ENCODE assay signal across 1 cellular context in the genomic region with DNA sequence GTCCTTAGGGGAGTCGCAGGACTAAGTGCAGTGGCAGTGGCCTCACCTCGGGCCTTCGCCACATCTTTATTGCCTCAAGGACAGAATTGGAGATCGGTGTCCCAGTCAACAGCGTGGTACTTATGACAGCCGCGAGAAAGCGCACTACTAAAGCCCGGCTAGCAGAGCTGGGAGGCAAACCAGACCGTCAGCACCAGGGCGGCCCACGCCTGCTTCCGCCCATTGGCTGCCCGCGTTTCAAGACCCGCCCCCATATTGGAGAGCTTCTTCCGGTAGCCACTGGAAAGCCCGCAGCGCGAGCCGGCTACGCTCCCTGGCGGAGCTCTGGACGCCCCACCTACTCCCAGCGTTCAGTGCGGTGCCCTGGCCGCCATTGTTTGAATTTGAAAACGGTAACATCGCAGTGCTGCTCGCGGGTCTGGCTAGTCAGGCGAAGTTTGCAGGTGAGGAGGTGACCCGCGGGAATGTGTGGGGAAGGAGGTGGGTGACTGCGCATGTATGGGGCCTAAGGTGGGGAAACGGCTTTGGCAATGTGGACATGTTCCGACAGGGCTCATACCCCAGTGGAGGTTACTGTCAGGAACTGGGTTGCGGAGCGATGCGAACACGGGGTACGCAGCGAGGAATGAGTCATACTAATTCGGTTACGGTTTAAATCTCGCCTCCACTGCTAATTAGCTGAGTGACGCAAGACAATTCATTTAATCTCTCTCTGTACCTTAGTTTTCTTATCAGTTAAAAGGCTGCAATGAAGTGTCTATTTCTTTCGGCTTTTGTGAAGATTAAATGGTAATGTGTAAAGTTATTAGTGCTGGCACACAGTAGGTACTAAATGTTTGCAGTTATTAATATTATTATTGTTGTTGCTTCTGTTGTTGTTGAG.
TF ChIP-seq lines count a peak whose summit lies in the region.

A gene with protein sequence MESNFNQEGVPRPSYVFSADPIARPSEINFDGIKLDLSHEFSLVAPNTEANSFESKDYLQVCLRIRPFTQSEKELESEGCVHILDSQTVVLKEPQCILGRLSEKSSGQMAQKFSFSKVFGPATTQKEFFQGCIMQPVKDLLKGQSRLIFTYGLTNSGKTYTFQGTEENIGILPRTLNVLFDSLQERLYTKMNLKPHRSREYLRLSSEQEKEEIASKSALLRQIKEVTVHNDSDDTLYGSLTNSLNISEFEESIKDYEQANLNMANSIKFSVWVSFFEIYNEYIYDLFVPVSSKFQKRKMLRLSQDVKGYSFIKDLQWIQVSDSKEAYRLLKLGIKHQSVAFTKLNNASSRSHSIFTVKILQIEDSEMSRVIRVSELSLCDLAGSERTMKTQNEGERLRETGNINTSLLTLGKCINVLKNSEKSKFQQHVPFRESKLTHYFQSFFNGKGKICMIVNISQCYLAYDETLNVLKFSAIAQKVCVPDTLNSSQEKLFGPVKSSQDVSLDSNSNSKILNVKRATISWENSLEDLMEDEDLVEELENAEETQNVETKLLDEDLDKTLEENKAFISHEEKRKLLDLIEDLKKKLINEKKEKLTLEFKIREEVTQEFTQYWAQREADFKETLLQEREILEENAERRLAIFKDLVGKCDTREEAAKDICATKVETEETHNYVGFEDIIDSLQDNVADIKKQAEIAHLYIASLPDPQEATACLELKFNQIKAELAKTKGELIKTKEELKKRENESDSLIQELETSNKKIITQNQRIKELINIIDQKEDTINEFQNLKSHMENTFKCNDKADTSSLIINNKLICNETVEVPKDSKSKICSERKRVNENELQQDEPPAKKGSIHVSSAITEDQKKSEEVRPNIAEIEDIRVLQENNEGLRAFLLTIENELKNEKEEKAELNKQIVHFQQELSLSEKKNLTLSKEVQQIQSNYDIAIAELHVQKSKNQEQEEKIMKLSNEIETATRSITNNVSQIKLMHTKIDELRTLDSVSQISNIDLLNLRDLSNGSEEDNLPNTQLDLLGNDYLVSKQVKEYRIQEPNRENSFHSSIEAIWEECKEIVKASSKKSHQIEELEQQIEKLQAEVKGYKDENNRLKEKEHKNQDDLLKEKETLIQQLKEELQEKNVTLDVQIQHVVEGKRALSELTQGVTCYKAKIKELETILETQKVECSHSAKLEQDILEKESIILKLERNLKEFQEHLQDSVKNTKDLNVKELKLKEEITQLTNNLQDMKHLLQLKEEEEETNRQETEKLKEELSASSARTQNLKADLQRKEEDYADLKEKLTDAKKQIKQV (N-terminal part only) (plus strand): TSS at position 353 of the 883 bp plus-strand sequence. CDS start 3,705 bp downstream, outside the sequence.

TF ChIP-seq in HepG2, 621 proteins besides CTCF, POLR2A, EP300 and RAD21 (continued from another document and continues in another):
- TF ChIP-seq ZNF318 (CRISPR knock-in tag; IDR thresholded peaks at IDR 0.05) (peak; percentile 76; the same call in 1 of the 2 replicates), SOX6 (IDR thresholded peaks at IDR 0.05) (no peak), SOX6 (CRISPR knock-in tag; IDR thresholded peaks at IDR 0.05) (peak; percentile 85), REXO4 (CRISPR knock-in tag; IDR thresholded peaks at IDR 0.05; ENCODE audit: borderline replicate concordance) (peak; percentile 70; the same call in 1 of the 2 replicates), GPBP1L1 (CRISPR knock-in tag; IDR thresholded peaks at IDR 0.05) (no peak), ZNF737 (CRISPR knock-in tag; IDR thresholded peaks at IDR 0.05; ENCODE audit: borderline replicate concordance) (0 out of 2 replicates have a peak, but pooled peaks have one; percentile 75), ZBTB8A (CRISPR knock-in tag; IDR thresholded peaks at IDR 0.05; ENCODE audit: borderline replicate concordance, low read depth) (no peak), ZNF788 (CRISPR knock-in tag; IDR thresholded peaks at IDR 0.05; ENCODE audit: borderline replicate concordance) (peak; percentile 49; the same call in 1 of the 2 replicates), ZNF781 (CRISPR knock-in tag; IDR thresholded peaks at IDR 0.05; ENCODE audit: borderline replicate concordance, not compliant biosample characterization) (peak; percentile 70), SP140L (CRISPR knock-in tag; IDR thresholded peaks at IDR 0.05; ENCODE audit: borderline replicate concordance) (no peak), MLLT10 (CRISPR knock-in tag; IDR thresholded peaks at IDR 0.05) (no peak), ZNF121 (CRISPR knock-in tag; IDR thresholded peaks at IDR 0.05) (no peak; the same call in 1 of the 2 replicates), GABPB1 (CRISPR knock-in tag; IDR thresholded peaks at IDR 0.05) (peak; percentile 95), TBX2 (CRISPR knock-in tag; IDR thresholded peaks at IDR 0.05; ENCODE audit: borderline replicate concordance) (peak; percentile 65), EEA1 (CRISPR knock-in tag; IDR thresholded peaks at IDR 0.05; ENCODE audit: borderline replicate concordance) (no peak), ZNF124 (CRISPR knock-in tag; IDR thresholded peaks at IDR 0.05) (no peak), ZNF264 (CRISPR knock-in tag; IDR thresholded peaks at IDR 0.05) (peak; percentile 64), IRF2 (CRISPR knock-in tag; IDR thresholded peaks at IDR 0.05) (peak; percentile 79), HNRNPUL1 (IDR thresholded peaks at IDR 0.05; ENCODE audit: low read depth, low read length) (no peak), ZNF367 (CRISPR knock-in tag; IDR thresholded peaks at IDR 0.05; ENCODE audit: borderline replicate concordance) (no peak), MXI1 (IDR thresholded peaks at IDR 0.05; ENCODE audit: borderline replicate concordance, low read depth, low read length) (peak; percentile 96), MZF1 (CRISPR knock-in tag; IDR thresholded peaks at IDR 0.05; ENCODE audit: borderline replicate concordance) (no peak), ZNF383 (CRISPR knock-in tag; IDR thresholded peaks at IDR 0.05; ENCODE audit: borderline replicate concordance) (no peak), KDM5B (CRISPR knock-in tag; IDR thresholded peaks at IDR 0.05; ENCODE audit: borderline replicate concordance) (peak; percentile 77), ZNF619 (CRISPR knock-in tag; IDR thresholded peaks at IDR 0.05) (peak; percentile 65; the same call in 1 of the 2 replicates), ZNF136 (CRISPR knock-in tag; IDR thresholded peaks at IDR 0.05; ENCODE audit: low read depth) (0 out of 2 replicates have a peak, but pooled peaks have one; percentile 58), NCOA1 (CRISPR knock-in tag; IDR thresholded peaks at IDR 0.05) (peak; percentile 69), ZNF207 (IDR thresholded peaks at IDR 0.05; ENCODE audit: borderline replicate concordance) (no peak), ZMYM2 (CRISPR knock-in tag; IDR thresholded peaks at IDR 0.05) (no peak)
- TF ChIP-seq, protein P1, sequence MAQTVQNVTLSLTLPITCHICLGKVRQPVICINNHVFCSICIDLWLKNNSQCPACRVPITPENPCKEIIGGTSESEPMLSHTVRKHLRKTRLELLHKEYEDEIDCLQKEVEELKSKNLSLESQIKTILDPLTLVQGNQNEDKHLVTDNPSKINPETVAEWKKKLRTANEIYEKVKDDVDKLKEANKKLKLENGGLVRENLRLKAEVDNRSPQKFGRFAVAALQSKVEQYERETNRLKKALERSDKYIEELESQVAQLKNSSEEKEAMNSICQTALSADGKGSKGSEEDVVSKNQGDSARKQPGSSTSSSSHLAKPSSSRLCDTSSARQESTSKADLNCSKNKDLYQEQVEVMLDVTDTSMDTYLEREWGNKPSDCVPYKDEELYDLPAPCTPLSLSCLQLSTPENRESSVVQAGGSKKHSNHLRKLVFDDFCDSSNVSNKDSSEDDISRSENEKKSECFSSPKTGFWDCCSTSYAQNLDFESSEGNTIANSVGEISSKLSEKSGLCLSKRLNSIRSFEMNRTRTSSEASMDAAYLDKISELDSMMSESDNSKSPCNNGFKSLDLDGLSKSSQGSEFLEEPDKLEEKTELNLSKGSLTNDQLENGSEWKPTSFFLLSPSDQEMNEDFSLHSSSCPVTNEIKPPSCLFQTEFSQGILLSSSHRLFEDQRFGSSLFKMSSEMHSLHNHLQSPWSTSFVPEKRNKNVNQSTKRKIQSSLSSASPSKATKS (CRISPR knock-in tag; IDR thresholded peaks at IDR 0.05) = no peak
- TF ChIP-seq, protein P2, sequence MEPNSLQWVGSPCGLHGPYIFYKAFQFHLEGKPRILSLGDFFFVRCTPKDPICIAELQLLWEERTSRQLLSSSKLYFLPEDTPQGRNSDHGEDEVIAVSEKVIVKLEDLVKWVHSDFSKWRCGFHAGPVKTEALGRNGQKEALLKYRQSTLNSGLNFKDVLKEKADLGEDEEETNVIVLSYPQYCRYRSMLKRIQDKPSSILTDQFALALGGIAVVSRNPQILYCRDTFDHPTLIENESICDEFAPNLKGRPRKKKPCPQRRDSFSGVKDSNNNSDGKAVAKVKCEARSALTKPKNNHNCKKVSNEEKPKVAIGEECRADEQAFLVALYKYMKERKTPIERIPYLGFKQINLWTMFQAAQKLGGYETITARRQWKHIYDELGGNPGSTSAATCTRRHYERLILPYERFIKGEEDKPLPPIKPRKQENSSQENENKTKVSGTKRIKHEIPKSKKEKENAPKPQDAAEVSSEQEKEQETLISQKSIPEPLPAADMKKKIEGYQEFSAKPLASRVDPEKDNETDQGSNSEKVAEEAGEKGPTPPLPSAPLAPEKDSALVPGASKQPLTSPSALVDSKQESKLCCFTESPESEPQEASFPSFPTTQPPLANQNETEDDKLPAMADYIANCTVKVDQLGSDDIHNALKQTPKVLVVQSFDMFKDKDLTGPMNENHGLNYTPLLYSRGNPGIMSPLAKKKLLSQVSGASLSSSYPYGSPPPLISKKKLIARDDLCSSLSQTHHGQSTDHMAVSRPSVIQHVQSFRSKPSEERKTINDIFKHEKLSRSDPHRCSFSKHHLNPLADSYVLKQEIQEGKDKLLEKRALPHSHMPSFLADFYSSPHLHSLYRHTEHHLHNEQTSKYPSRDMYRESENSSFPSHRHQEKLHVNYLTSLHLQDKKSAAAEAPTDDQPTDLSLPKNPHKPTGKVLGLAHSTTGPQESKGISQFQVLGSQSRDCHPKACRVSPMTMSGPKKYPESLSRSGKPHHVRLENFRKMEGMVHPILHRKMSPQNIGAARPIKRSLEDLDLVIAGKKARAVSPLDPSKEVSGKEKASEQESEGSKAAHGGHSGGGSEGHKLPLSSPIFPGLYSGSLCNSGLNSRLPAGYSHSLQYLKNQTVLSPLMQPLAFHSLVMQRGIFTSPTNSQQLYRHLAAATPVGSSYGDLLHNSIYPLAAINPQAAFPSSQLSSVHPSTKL (CRISPR knock-in tag; IDR thresholded peaks at IDR 0.05) = peak; percentile 44; the same call in 1 of the 2 replicates
- TF ChIP-seq, protein P3, sequence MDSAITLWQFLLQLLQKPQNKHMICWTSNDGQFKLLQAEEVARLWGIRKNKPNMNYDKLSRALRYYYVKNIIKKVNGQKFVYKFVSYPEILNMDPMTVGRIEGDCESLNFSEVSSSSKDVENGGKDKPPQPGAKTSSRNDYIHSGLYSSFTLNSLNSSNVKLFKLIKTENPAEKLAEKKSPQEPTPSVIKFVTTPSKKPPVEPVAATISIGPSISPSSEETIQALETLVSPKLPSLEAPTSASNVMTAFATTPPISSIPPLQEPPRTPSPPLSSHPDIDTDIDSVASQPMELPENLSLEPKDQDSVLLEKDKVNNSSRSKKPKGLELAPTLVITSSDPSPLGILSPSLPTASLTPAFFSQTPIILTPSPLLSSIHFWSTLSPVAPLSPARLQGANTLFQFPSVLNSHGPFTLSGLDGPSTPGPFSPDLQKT (CRISPR knock-in tag; IDR thresholded peaks at IDR 0.05; ENCODE audit: borderline replicate concordance) = no peak
